Comparison of ENCODE assay signal across 13 cellular contexts in the genomic region with DNA sequence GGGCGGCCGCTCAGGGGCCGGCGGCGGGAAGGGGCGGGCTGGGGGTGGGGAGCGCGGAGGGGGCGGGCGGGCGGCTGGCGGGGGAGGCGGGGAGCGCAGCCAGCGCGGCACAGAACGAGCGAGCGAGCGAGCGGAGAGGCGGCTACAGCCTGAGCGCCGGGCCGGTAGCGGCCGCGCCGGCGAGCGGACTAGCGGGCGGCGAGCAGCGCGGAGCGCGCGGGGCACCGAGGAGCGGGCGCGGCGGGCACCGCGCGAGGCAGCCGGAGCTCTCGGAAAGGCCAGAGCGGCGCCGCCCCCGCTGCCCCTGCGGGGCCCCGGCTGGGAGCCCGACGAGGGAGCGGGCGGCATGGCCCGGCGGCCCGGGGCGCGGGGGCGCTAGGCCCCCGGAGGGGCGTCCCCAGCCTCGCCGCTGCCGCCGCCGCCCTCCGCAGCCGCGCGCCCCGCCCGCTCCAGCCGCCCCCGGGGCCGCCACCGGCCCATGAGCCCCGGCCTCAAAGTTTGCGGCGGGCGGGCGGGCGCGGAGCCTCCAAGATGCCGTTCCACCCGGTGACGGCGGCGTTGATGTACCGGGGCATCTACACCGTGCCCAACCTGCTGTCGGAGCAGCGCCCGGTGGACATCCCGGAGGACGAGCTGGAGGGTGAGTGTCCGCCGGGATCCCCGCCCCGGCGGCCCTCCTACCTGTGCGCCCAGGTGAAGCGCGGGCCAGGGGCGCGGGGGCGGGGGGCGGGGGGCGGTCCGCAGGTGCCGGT. TPM values are rescaled to one million over a fixed set of nuclear protein-coding genes. Genes with fewer than 3 reads are reported as not detected.
A peak's percentile ranks its signal among the peaks of the same experiment; 100 is the strongest.
DNase-seq lines count a peak whose midpoint lies in the region; ATAC-seq and TF ChIP-seq lines count a peak whose summit lies in the region.
"Had no signal": no experiment of that assay in that cellular context is flagged by ENCODE, and none has a peak within 500 bp of the region (broad histone marks: within the 10 kb centered on the region; RNA-seq: fewer than 3 reads in every experiment).

Gene CABP7, plus strand, starts transcription at position 110 of the 752 bp plus-strand sequence. Its CDS starts 422 bp downstream, at position 532.

- peaks cover 92% of the 10 kb centered on the region for H3K27me3 ChIP-seq in left ventricle myocardium inferior (ENCODE audit: low read depth)
- H3K27me3 ChIP-seq in thymus (ENCODE audit: control insufficient read depth, insufficient read depth) = peaks cover 77% of the 10 kb centered on the region

- H3K27ac ChIP-seq in left ventricle myocardium inferior (replicated peaks) (no peak within 1 kb of the TSS), VCaP (peak within 1 kb of the TSS; percentile 27; the same call in 1 of the 2 replicates), thymus (ENCODE audit: low read depth) (no peak within 1 kb of the TSS)

- intact Hi-C loops in left ventricle myocardium inferior (cut with micrococcal nuclease) = no loop called here
- intact Hi-C loops in left ventricle myocardium superior (cut with micrococcal nuclease) = no loop called here

- H3K4me3 ChIP-seq in left ventricle myocardium inferior (peak within 1 kb of the TSS; percentile 29), iPS-11a (ENCODE audit: low read depth, low read length) (peak within 1 kb of the TSS; percentile 24), thymus (ENCODE audit: low read length) (peak within 1 kb of the TSS; percentile 25)

- no peak for DNase-seq in left ventricle myocardium inferior
- DNase-seq in left ventricle myocardium superior = no peak
- DNase-seq in islet precursor cell = no peak
- DNase-seq in COLO829 (ENCODE audit: low spot score) = no peak
- DNase-seq: activated CD4-positive, alpha-beta memory T cell treated with anti-CD3 and anti-CD28 coated beads for 36 hours; cerebellar nuclear complex; DMS79 treated with DMSO at 0.1 percent for 48 hours; MV-4-11; natural killer cell had no signal

- 2% methylated on average over 116 of the region's 116 CpGs for WGBS in thymus

- ATAC-seq in left ventricle myocardium superior = no peak
- ATAC-seq in GM19324 (IDR thresholded peaks at IDR 0.05; ENCODE audit: low FRiP score, unreplicated experiment) = no peak

- no peaks in the 10 kb centered on the region for H3K36me3 ChIP-seq in left ventricle myocardium inferior
- H3K36me3 ChIP-seq in thymus (ENCODE audit: control insufficient read depth, insufficient read depth) = no peaks in the 10 kb centered on the region

- TF ChIP-seq CTCF in left ventricle myocardium inferior (IDR thresholded peaks at IDR 0.05; ENCODE audit: borderline replicate concordance) (no peak), VCaP (conservative IDR thresholded peaks at IDR 0.05) (no peak)

- peaks cover 4% of the 10 kb centered on the region for H3K4me1 ChIP-seq in left ventricle myocardium inferior
- no peaks in the 10 kb centered on the region for H3K4me1 ChIP-seq in thymus (ENCODE audit: control insufficient read depth, insufficient read depth, low read length)

- H3K9me3 ChIP-seq in left ventricle myocardium inferior (replicated peaks) (no peaks in the 10 kb centered on the region), thymus (ENCODE audit: control insufficient read depth) (no peaks in the 10 kb centered on the region)

RNA-seq across cellular contexts. Expression of gene CABP7, which starts in this region (rescaled TPM):
- total RNA-seq in left ventricle myocardium inferior (not detected), left ventricle myocardium superior (not detected)
- polyA plus RNA-seq in thymus = 0.52 TPM
